Comparison of ENCODE assay signal across 12 cellular contexts in genomic region chr21:32382108-32382601, GRCh38. TPM values are rescaled to one million over a fixed set of nuclear protein-coding genes. Genes with fewer than 3 reads are reported as not detected.
DNase-seq lines count a peak whose midpoint lies in the region; ATAC-seq and TF ChIP-seq lines count a peak whose summit lies in the region.
"Had no signal": no experiment of that assay in that cellular context is flagged by ENCODE, and none has a peak within 500 bp of the region (broad histone marks: within the 10 kb centered on the region; RNA-seq: fewer than 3 reads in every experiment).

No MANE protein-coding gene starts in this region.

- H3K27ac ChIP-seq in VCaP: peak overlapping the region; percentile 77
- H3K27ac ChIP-seq in foreskin keratinocyte: no peak overlapping the region

- H3K4me1 ChIP-seq in foreskin keratinocyte: peaks cover 13% of the 10 kb centered on the region

- TF ChIP-seq CTCF in HFFc6 (IDR thresholded peaks at IDR 0.05): no peak
- TF ChIP-seq CTCF in VCaP (conservative IDR thresholded peaks at IDR 0.05): no peak
- no peak for TF ChIP-seq CTCF in foreskin keratinocyte (conservative IDR thresholded peaks at IDR 0.05)
- no peak for TF ChIP-seq CTCF in Calu3 (IDR thresholded peaks at IDR 0.05; ENCODE audit: unreplicated experiment)

- peak; percentile 76 for DNase-seq in A172 (ENCODE audit: low spot score)
- DNase-seq in HFFc6: peak; percentile 58
- DNase-seq in foreskin keratinocyte: peak; percentile 42 to 69
- DNase-seq in Calu3: no peak
- DNase-seq in inferior parietal cortex (ENCODE audit: extremely low spot score): no peak
- DNase-seq: caudate nucleus, head of caudate nucleus, NCI-H1436 treated with DMSO at 0.1 percent for 48 hours had no signal

- ATAC-seq in foreskin keratinocyte (peak; percentile 70), HG02981 (IDR thresholded peaks at IDR 0.05; ENCODE audit: unreplicated experiment) (no peak), HG03520 (IDR thresholded peaks at IDR 0.05; ENCODE audit: unreplicated experiment) (no peak)
- ATAC-seq: sciatic nerve had no signal

- CTCF ChIA-PET in Calu3 (lab: Charles Lee): interaction anchor here (0.9 kb wide), 1 partner anchor 10 kb away, joined by 4 read pairs; no protein-coding TSS in a partner anchor

- no peaks in the 10 kb centered on the region for H3K9me3 Mint-ChIP-seq in HFFc6
- no peaks in the 10 kb centered on the region for H3K9me3 Mint-ChIP-seq in Calu3 (ENCODE audit: low read depth, unreplicated experiment)

- intact Hi-C loops in Calu3 (cut with micrococcal nuclease; ENCODE audit: unreplicated experiment): no loop called here

- H3K4me1 Mint-ChIP-seq in HFFc6 (ENCODE audit: low read depth): peaks cover 61% of the 10 kb centered on the region
- no peaks in the 10 kb centered on the region for H3K4me1 Mint-ChIP-seq in Calu3 (ENCODE audit: low read depth, unreplicated experiment)

- peak overlapping the region; percentile 91 for H3K27ac Mint-ChIP-seq in HFFc6
- no peak overlapping the region for H3K27ac Mint-ChIP-seq in Calu3 (ENCODE audit: unreplicated experiment)

- H3K27me3 Mint-ChIP-seq in HFFc6 (ENCODE audit: insufficient read depth) (peaks cover 1% of the 10 kb centered on the region; the same call in 1 of the 2 replicates), Calu3 (ENCODE audit: unreplicated experiment) (no peaks in the 10 kb centered on the region)

- H3K4me3 Mint-ChIP-seq in HFFc6: peak overlapping the region; percentile 40
- H3K4me3 Mint-ChIP-seq in Calu3 (ENCODE audit: low read depth, unreplicated experiment): no peak overlapping the region

- H3K36me3 Mint-ChIP-seq in HFFc6 (ENCODE audit: low read depth) (peaks cover 56% of the 10 kb centered on the region), Calu3 (ENCODE audit: insufficient read depth, unreplicated experiment) (peaks cover 26% of the 10 kb centered on the region)

- H3K27me3 ChIP-seq in foreskin keratinocyte: no peaks in the 10 kb centered on the region

- BruUV-seq in Calu3 (replicated peaks; lab: Mats Ljungman, UMichigan): no TSS peak

RNA-seq across cellular contexts. Expression of gene URB1, which starts 10.7 kb away (rescaled TPM):
- 16.7 and 20.9 TPM in 2 replicates for total RNA-seq in A172 (2014; rRNA removed; shearing (Covaris generic))
- total RNA-seq in HFFc6 (2021; fragmentation: NEBNext Ultra II Directional; extraction: Animal tissue kit (Norgen Biotek cat#: 25700)): 10 to 100 TPM; 18.4 to 27.0 (median 22.4) TPM
- 27.0 and 27.1 TPM in 2 replicates for total RNA-seq in foreskin keratinocyte
- 5.1 and 5.8 TPM in 2 replicates for polyA plus RNA-seq in foreskin keratinocyte
- total RNA-seq in Calu3 (2022): 16.5 and 19.2 TPM in 2 replicates

RNA-seq across cellular contexts. Expression of gene EVA1C, which starts 30.4 kb away (rescaled TPM):
- 1.1 and 2.5 TPM in 2 replicates for total RNA-seq in A172 (2014; rRNA removed; shearing (Covaris generic))
- 10 to 100 TPM in 4 of 6 experiments, 1 to 10 TPM in 2; 2.7 to 13.8 (median 11.3) TPM for total RNA-seq in HFFc6 (2021; fragmentation: NEBNext Ultra II Directional; extraction: Animal tissue kit (Norgen Biotek cat#: 25700))
- 9.5 and 13.1 TPM in 2 replicates for total RNA-seq in foreskin keratinocyte
- polyA plus RNA-seq in foreskin keratinocyte: 11.2 and 14.4 TPM in 2 replicates
- total RNA-seq in Calu3 (2022): 1.4 and 3.1 TPM in 2 replicates

Comparison
In these comparisons a context has a peak if more than half of its experiments do, and no peak if none do; other contexts are left out.
1. DNase-seq: peak in A172 (single experiment), HFFc6 (single experiment) and foreskin keratinocyte (2 of 2); none in Calu3 (single experiment) and inferior parietal cortex (single experiment).